Comparison of ENCODE assay signal across 13 cellular contexts in genomic region chr10:46096426-46096825, GRCh38. TPM values are rescaled to one million over a fixed set of nuclear protein-coding genes. Genes with fewer than 3 reads are reported as not detected.
DNase-seq lines count a peak whose midpoint lies in the region; ATAC-seq, FAIRE-seq and TF ChIP-seq lines count a peak whose summit lies in the region.
"Had no signal": no experiment of that assay in that cellular context is flagged by ENCODE, and none has a peak within 500 bp of the region (broad histone marks: within the 10 kb centered on the region; RNA-seq: fewer than 3 reads in every experiment).

No MANE protein-coding gene starts in this region.

- H3K79me2 ChIP-seq in astrocyte (ENCODE audit: insufficient read depth, low read length): no peaks in the 10 kb centered on the region

- peak overlapping the region; percentile 34 for H3K4me3 ChIP-seq in CD8-positive, alpha-beta T cell (ENCODE audit: low read depth, low read length)
- no peak overlapping the region for H3K4me3 ChIP-seq in HUES6 (ENCODE audit: low read depth, low read length)
- H3K4me3 ChIP-seq in astrocyte (ENCODE audit: insufficient read depth, low read depth, low read length): no peak overlapping the region
- H3K4me3 ChIP-seq in mesenchymal stem cell (ENCODE audit: insufficient read depth in 1 of 2, low read depth in 1 of 2, low read length in 2 of 2): no peak overlapping the region

- H3K36me3 Mint-ChIP-seq in CD8-positive, alpha-beta T cell: no peaks in the 10 kb centered on the region
- H3K36me3 Mint-ChIP-seq in astrocyte (ENCODE audit: low read depth, unreplicated experiment) (no peaks in the 10 kb centered on the region), CD14-positive monocyte (no peaks in the 10 kb centered on the region)

- TF ChIP-seq CTCF in CD8-positive, alpha-beta T cell (IDR thresholded peaks at IDR 0.05): no peak
- no peak for TF ChIP-seq CTCF in astrocyte (IDR thresholded peaks at IDR 0.05; ENCODE audit: insufficient read depth, low read depth, low read length)
- TF ChIP-seq CTCF in CD14-positive monocyte (IDR thresholded peaks at IDR 0.05): no peak

- no peak overlapping the region for H3K14ac ChIP-seq in mesenchymal stem cell (ENCODE audit: low read length in 2 of 2)

- no peak overlapping the region for H4K91ac ChIP-seq in mesenchymal stem cell (ENCODE audit: low read length)

- H2BK15ac ChIP-seq in mesenchymal stem cell (ENCODE audit: low read depth, poor library complexity, severe bottlenecking): no peak overlapping the region

- ATAC-seq in CD8-positive, alpha-beta T cell: no peak

- no peak for DNase-seq in CD8-positive, alpha-beta T cell
- no peak for DNase-seq in astrocyte (ENCODE audit: low read depth)
- peak; percentile 94 for DNase-seq in mesenchymal stem cell
- no peak for DNase-seq in G401 (ENCODE audit: low spot score)
- no peak for DNase-seq in T-helper 9 cell
- no peak for DNase-seq in CD14-positive monocyte (ENCODE audit: low spot score)
- DNase-seq in stimulated activated CD4-positive, alpha-beta T cell treated with anti-CD3 and anti-CD28 coated beads, Interleukin-4, amount 100 ng/mL, for 1 hour: no peak
- DNase-seq: activated T-cell treated with anti-CD3 and anti-CD28 coated beads, Interleukin-2, amount 50 U/mL, for 72 hours; cerebellar nuclear complex; GOT3 had no signal

- FAIRE-seq in astrocyte (lab: Jason Lieb, UNC): no peak

- no peak overlapping the region for H3K27ac Mint-ChIP-seq in CD8-positive, alpha-beta T cell
- H3K27ac Mint-ChIP-seq in astrocyte (ENCODE audit: unreplicated experiment) (peak overlapping the region; percentile 75), CD14-positive monocyte (peak overlapping the region in 2 of 7 donors; percentile 35 to 63)

- H3K27ac ChIP-seq in CD8-positive, alpha-beta T cell (ENCODE audit: low read depth, low read length): no peak overlapping the region
- no peak overlapping the region for H3K27ac ChIP-seq in HUES6 (ENCODE audit: low read depth, low read length)
- H3K27ac ChIP-seq in astrocyte (ENCODE audit: low read depth, low read length): no peak overlapping the region
- no peak overlapping the region for H3K27ac ChIP-seq in mesenchymal stem cell (ENCODE audit: low read length, poor library complexity, severe bottlenecking)
- H3K27ac ChIP-seq: RWPE1 had no signal

- H2BK5ac ChIP-seq in mesenchymal stem cell (ENCODE audit: low read depth, low read length, poor library complexity, severe bottlenecking): no peak overlapping the region

- no peaks in the 10 kb centered on the region for H4K20me1 ChIP-seq in astrocyte (ENCODE audit: insufficient read depth, low read length)

- POLR2A ChIA-PET in CD8-positive, alpha-beta T cell (lab: Charles Lee): interaction anchor here (0.8 to 1.7 kb wide), 3 partner anchors 18 to 77 kb away, joined by 3 to 4 read pairs (median 3); no protein-coding TSS in a partner anchor

- H2AFZ ChIP-seq in astrocyte (ENCODE audit: low read depth, low read length) (no peak overlapping the region), mesenchymal stem cell (ENCODE audit: low read depth, low read length) (peak overlapping the region; percentile 46)

- H3K23ac ChIP-seq in mesenchymal stem cell (ENCODE audit: low read length in 2 of 2): no peak overlapping the region

- peak overlapping the region; percentile 46 to 82 for H3K18ac ChIP-seq in mesenchymal stem cell (ENCODE audit: low read depth in 1 of 2, low read length in 2 of 2)

- peaks cover 7% of the 10 kb centered on the region for H3K4me1 Mint-ChIP-seq in CD8-positive, alpha-beta T cell (ENCODE audit: low read depth)
- H3K4me1 Mint-ChIP-seq in astrocyte (ENCODE audit: low read depth, unreplicated experiment) (peaks cover 18% of the 10 kb centered on the region), CD14-positive monocyte (peaks cover 17% of the 10 kb centered on the region)

- H3K27me3 ChIP-seq in CD8-positive, alpha-beta T cell (ENCODE audit: insufficient read depth, low read length): no peaks in the 10 kb centered on the region
- no peaks in the 10 kb centered on the region for H3K27me3 ChIP-seq in HUES6 (ENCODE audit: control insufficient read depth, insufficient read depth, low read length)
- no peaks in the 10 kb centered on the region for H3K27me3 ChIP-seq in astrocyte (ENCODE audit: insufficient read depth, low read length)
- peaks cover 0 to 8% of the 10 kb centered on the region in 2 experiments for H3K27me3 ChIP-seq in mesenchymal stem cell (ENCODE audit: control insufficient read depth in 1 of 2, insufficient read depth in 1 of 2, low read length in 2 of 2)

- no peak overlapping the region for H2BK120ac ChIP-seq in mesenchymal stem cell (ENCODE audit: low read depth, low read length)

- H3K4me1 ChIP-seq in CD8-positive, alpha-beta T cell (ENCODE audit: insufficient read depth, low read length): peaks cover 68% of the 10 kb centered on the region
- H3K4me1 ChIP-seq in HUES6 (ENCODE audit: control insufficient read depth, insufficient read depth, low read length) (peaks cover 29% of the 10 kb centered on the region), astrocyte (ENCODE audit: insufficient read depth, low read length) (no peaks in the 10 kb centered on the region), mesenchymal stem cell (ENCODE audit: control insufficient read depth, insufficient read depth, low read depth, low read length) (peaks cover 6% of the 10 kb centered on the region)

- 19% methylated on average over 4 of the region's 4 CpGs for WGBS in mesenchymal stem cell

- peak overlapping the region; percentile 74 for H4K8ac ChIP-seq in mesenchymal stem cell (ENCODE audit: low read length)

- CTCF ChIA-PET in CD8-positive, alpha-beta T cell (lab: Charles Lee): interaction anchor here (0.9 to 1.3 kb wide), 3 partner anchors 59 to 67 kb away, joined by 3 read pairs; no protein-coding TSS in a partner anchor

- no peaks in the 10 kb centered on the region for H3K9me3 ChIP-seq in CD8-positive, alpha-beta T cell (ENCODE audit: low read length)
- H3K9me3 ChIP-seq in HUES6 (ENCODE audit: control insufficient read depth, insufficient read depth, low read depth, low read length) (no peaks in the 10 kb centered on the region), astrocyte (ENCODE audit: insufficient read depth, low read depth, low read length) (no peaks in the 10 kb centered on the region), mesenchymal stem cell (ENCODE audit: control insufficient read depth, low read length) (no peaks in the 10 kb centered on the region)

- no peaks in the 10 kb centered on the region for H3K36me3 ChIP-seq in CD8-positive, alpha-beta T cell (ENCODE audit: insufficient read depth, low read length)
- H3K36me3 ChIP-seq in HUES6 (ENCODE audit: control insufficient read depth, insufficient read depth, low read length) (no peaks in the 10 kb centered on the region), astrocyte (ENCODE audit: insufficient read depth, low read length) (no peaks in the 10 kb centered on the region), mesenchymal stem cell (ENCODE audit: control insufficient read depth in 1 of 2, insufficient read depth in 2 of 2, low read depth in 1 of 2, low read length in 2 of 2) (no peaks in the 10 kb centered on the region)

- H3K9me3 Mint-ChIP-seq in CD8-positive, alpha-beta T cell: peaks cover 4% of the 10 kb centered on the region
- H3K9me3 Mint-ChIP-seq in astrocyte (ENCODE audit: unreplicated experiment): peaks cover 3% of the 10 kb centered on the region
- peaks cover 0 to 4% (median 0%) of the 10 kb centered on the region in 7 donors for H3K9me3 Mint-ChIP-seq in CD14-positive monocyte

- peak overlapping the region; percentile 11 to 43 for H3K4ac ChIP-seq in mesenchymal stem cell (ENCODE audit: low read depth in 1 of 2, low read length in 2 of 2)

- in situ Hi-C loops in G401 (cut with HindIII; ENCODE audit: low sequenced_read_pairs): no loop called here

- H2AK5ac ChIP-seq in mesenchymal stem cell (ENCODE audit: low read length, severe bottlenecking): no peak overlapping the region

- intact Hi-C loops in CD8-positive, alpha-beta T cell (cut with DNase I, micrococcal nuclease): no loop called here
- intact Hi-C loops in CD14-positive monocyte (cut with micrococcal nuclease): no loop called here

- no peaks in the 10 kb centered on the region for H3K79me1 ChIP-seq in mesenchymal stem cell (replicated peaks; ENCODE audit: low read length, poor library complexity, severe bottlenecking)

- H2BK12ac ChIP-seq in mesenchymal stem cell (ENCODE audit: low read length in 2 of 2): peak overlapping the region; percentile 77 to 98

- H3K4me3 Mint-ChIP-seq in CD8-positive, alpha-beta T cell: peak overlapping the region; percentile 63
- H3K4me3 Mint-ChIP-seq in astrocyte (ENCODE audit: unreplicated experiment): peak overlapping the region; percentile 62
- no peak overlapping the region for H3K4me3 Mint-ChIP-seq in CD14-positive monocyte

- no peaks in the 10 kb centered on the region for H3K27me3 Mint-ChIP-seq in CD8-positive, alpha-beta T cell (ENCODE audit: low read depth)
- no peaks in the 10 kb centered on the region for H3K27me3 Mint-ChIP-seq in astrocyte (ENCODE audit: low read depth, unreplicated experiment)
- peaks cover 0 to 3% (median 2%) of the 10 kb centered on the region in 3 donors for H3K27me3 Mint-ChIP-seq in CD14-positive monocyte (ENCODE audit: low read depth in 3 of 3)

- H3K9ac ChIP-seq in HUES6 (ENCODE audit: low read length) (peak overlapping the region; percentile 28), astrocyte (ENCODE audit: low read length) (no peak overlapping the region), mesenchymal stem cell (ENCODE audit: low read length) (no peak overlapping the region)

- no peak overlapping the region for H3K4me2 ChIP-seq in astrocyte (ENCODE audit: low read length)
- no peak overlapping the region for H3K4me2 ChIP-seq in mesenchymal stem cell (ENCODE audit: low read length, poor library complexity, severe bottlenecking)

RNA-seq across cellular contexts. Expression of gene MSMB, which starts 50.4 kb away (rescaled TPM):
- not detected for total RNA-seq in CD8-positive, alpha-beta T cell
- total RNA-seq in astrocyte: not detected in 2 replicates
- 0.39 TPM for polyA plus RNA-seq in mesenchymal stem cell (2013, experiment 1 of 2)
- 0.38 TPM for polyA plus RNA-seq in mesenchymal stem cell (2013, experiment 2 of 2)
- total RNA-seq in G401 (2014; rRNA removed; shearing (Covaris generic)): not detected in 2 replicates
- not detected for polyA plus RNA-seq in CD14-positive monocyte
- total RNA-seq: activated T-cell treated with anti-CD3 and anti-CD28 coated beads, Interleukin-2, amount 50 U/mL, for 72 hours; left lobe of liver had no signal

Comparison
In these comparisons a context has a peak if more than half of its experiments do, and no peak if none do; other contexts are left out.
1. H3K4me3 Mint-ChIP-seq: peak in CD8-positive, alpha-beta T cell (single experiment) and astrocyte (single experiment); none in CD14-positive monocyte (0 of 2).